In genomic region chr14:60779745-60780514, GRCh38 we compare ENCODE assay signal across 2 cellular contexts. TPM values are rescaled to one million over a fixed set of nuclear protein-coding genes. Genes with fewer than 3 reads are reported as not detected.
"Had no signal": no experiment of that assay in that cellular context is flagged by ENCODE, and none has a peak within 500 bp of the region (broad histone marks: within the 10 kb centered on the region; RNA-seq: fewer than 3 reads in every experiment).

No MANE protein-coding gene starts in this region.

RNA-seq across cellular contexts. Expression of gene SIX4, which starts 55.8 kb away (rescaled TPM):
- total RNA-seq: natural killer cell had no signal
- polyA plus RNA-seq: immature natural killer cell had no signal
